In the genomic region with DNA sequence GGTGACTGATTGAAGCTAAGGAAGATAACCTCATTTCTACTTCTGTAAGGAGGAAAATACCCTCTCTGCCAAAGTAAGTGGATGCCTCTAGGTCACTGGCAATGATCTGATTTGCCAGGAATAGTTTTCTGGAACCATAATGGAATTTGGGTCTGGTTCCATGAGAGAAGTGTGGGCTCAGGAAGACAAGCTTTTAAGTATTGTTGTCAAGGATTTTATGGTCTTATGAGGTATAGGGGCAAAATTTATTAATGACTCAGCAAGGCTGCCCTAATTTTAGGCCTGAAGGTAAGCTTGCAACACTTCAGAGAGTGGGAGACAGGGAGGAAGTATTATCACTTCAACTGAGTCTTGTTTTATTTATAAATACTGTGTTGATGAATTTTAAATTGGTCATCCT, we compare ENCODE assay signal across 22 cellular contexts.
"Had no signal": no experiment of that assay in that cellular context is flagged by ENCODE, and none has a peak within 500 bp of the region (broad histone marks: within the 10 kb centered on the region; RNA-seq: fewer than 3 reads in every experiment).

No MANE protein-coding gene starts in this region.

- H3K27ac ChIP-seq: adrenal gland, right lobe of liver, testis, uterus had no signal

- H3K36me3 ChIP-seq: adrenal gland, right lobe of liver, uterus had no signal

- FAIRE-seq: keratinocyte had no signal

- DNase-seq: activated CD4-positive, alpha-beta T cell treated with anti-CD3 and anti-CD28 coated beads for 1 hour; activated CD4-positive, alpha-beta T cell treated with anti-CD3 and anti-CD28 coated beads, Interleukin-2, amount 50 U/mL, for 1 hour; activated CD8-positive, alpha-beta T cell treated with anti-CD3 and anti-CD28 coated beads, Interleukin-2, amount 10 ng/mL, durations not matched to agents 7 days and 5 days; activated T-cell treated with anti-CD3 and anti-CD28 coated beads, Interleukin-2, amount 50 U/mL, for 24 hours; adrenal gland; cerebellar nuclear complex; cortex of kidney; endodermal cell; midbrain; nephron progenitor cell; right lobe of liver; stimulated activated CD4-positive, alpha-beta T cell treated with anti-CD3 and anti-CD28 coated beads, Interleukin-2, amount 100 ng/mL, for 48 hours; stimulated activated CD8-positive, alpha-beta memory T cell treated with anti-CD3 and anti-CD28 coated beads, Interleukin-4, amount 100 ng/mL, for 48 hours; stimulated activated naive B cell treated with anti-CD40 and anti-IgM and Interleukin-4, amounts not matched to agents 10 μg/mL and 1 μg/mL and 100 μg/mL, for 72 hours; T-helper 9 cell; testis; trophoblast cell; uterus had no signal

- H3K36me3 Mint-ChIP-seq: activated naive CD4-positive, alpha-beta T cell treated with anti-CD3 and anti-CD28 coated beads, Interleukin-2, amount 50 U/mL, for 72 hours; stimulated activated naive B cell treated with anti-CD40 and anti-IgM and Interleukin-4, amounts not matched to agents 10 μg/mL and 1 μg/mL and 100 μg/mL, for 72 hours had no signal

- H3K4me3 ChIP-seq: adrenal gland, lung, right lobe of liver, testis, uterus had no signal

- H3K27ac Mint-ChIP-seq: activated CD8-positive, alpha-beta T cell treated with anti-CD3 and anti-CD28 coated beads, Interleukin-2, amount 10 ng/mL, durations not matched to agents 7 days and 5 days; activated naive CD4-positive, alpha-beta T cell treated with anti-CD3 and anti-CD28 coated beads, Interleukin-2, amount 50 U/mL, for 72 hours; activated T-cell treated with anti-CD3 and anti-CD28 coated beads, Interleukin-2, amount 50 U/mL, for 24 hours; activated T-helper 17 cell treated with anti-CD3 and anti-CD28 coated beads, Interleukin-2, amount 50 U/mL, for 72 hours; endodermal cell; nephron progenitor cell; stimulated activated naive B cell treated with anti-CD40 and anti-IgM and Interleukin-4, amounts not matched to agents 10 μg/mL and 1 μg/mL and 100 μg/mL, for 72 hours had no signal

- H3K4me3 Mint-ChIP-seq: activated CD8-positive, alpha-beta T cell treated with anti-CD3 and anti-CD28 coated beads, Interleukin-2, amount 10 ng/mL, durations not matched to agents 7 days and 5 days; activated T-cell treated with anti-CD3 and anti-CD28 coated beads, Interleukin-2, amount 50 U/mL, for 24 hours; activated T-helper 17 cell treated with anti-CD3 and anti-CD28 coated beads, Interleukin-2, amount 50 U/mL, for 72 hours; endodermal cell; nephron progenitor cell; stimulated activated naive B cell treated with anti-CD40 and anti-IgM and Interleukin-4, amounts not matched to agents 10 μg/mL and 1 μg/mL and 100 μg/mL, for 72 hours had no signal

- H3K4me1 ChIP-seq: adrenal gland, right lobe of liver, testis, uterus had no signal

- ATAC-seq: activated CD8-positive, alpha-beta T cell treated with anti-CD3 and anti-CD28 coated beads, Interleukin-2, amount 10 ng/mL, durations not matched to agents 7 days and 5 days; activated naive CD4-positive, alpha-beta T cell treated with anti-CD3 and anti-CD28 coated beads, Interleukin-2, amount 50 U/mL, for 72 hours; activated T-helper 17 cell treated with anti-CD3 and anti-CD28 coated beads, Interleukin-2, amount 50 U/mL, for 72 hours; right lobe of liver; stimulated activated naive B cell treated with anti-CD40 and anti-IgM and Interleukin-4, amounts not matched to agents 10 μg/mL and 1 μg/mL and 100 μg/mL, for 72 hours had no signal

- H3K9me3 ChIP-seq: adrenal gland, right lobe of liver, testis, uterus had no signal

- H3K27me3 ChIP-seq: adrenal gland, right lobe of liver, testis, uterus had no signal

- H3K9me3 Mint-ChIP-seq: activated naive CD4-positive, alpha-beta T cell treated with anti-CD3 and anti-CD28 coated beads, Interleukin-2, amount 50 U/mL, for 72 hours; activated T-cell treated with anti-CD3 and anti-CD28 coated beads, Interleukin-2, amount 50 U/mL, for 24 hours; activated T-helper 17 cell treated with anti-CD3 and anti-CD28 coated beads, Interleukin-2, amount 50 U/mL, for 72 hours; endodermal cell; nephron progenitor cell; stimulated activated naive B cell treated with anti-CD40 and anti-IgM and Interleukin-4, amounts not matched to agents 10 μg/mL and 1 μg/mL and 100 μg/mL, for 72 hours had no signal

- H3K27me3 Mint-ChIP-seq: stimulated activated naive B cell treated with anti-CD40 and anti-IgM and Interleukin-4, amounts not matched to agents 10 μg/mL and 1 μg/mL and 100 μg/mL, for 72 hours had no signal

- H3K4me1 Mint-ChIP-seq: activated T-helper 17 cell treated with anti-CD3 and anti-CD28 coated beads, Interleukin-2, amount 50 U/mL, for 72 hours; endodermal cell; stimulated activated naive B cell treated with anti-CD40 and anti-IgM and Interleukin-4, amounts not matched to agents 10 μg/mL and 1 μg/mL and 100 μg/mL, for 72 hours had no signal
